15 cellular contexts compared by ENCODE assay signal in genomic region chr18:51168960-51169662, GRCh38. TPM values are rescaled to one million over a fixed set of nuclear protein-coding genes. Genes with fewer than 3 reads are reported as not detected.
A peak's percentile ranks its signal among the peaks of the same experiment; 100 is the strongest.
DNase-seq lines count a peak whose midpoint lies in the region; ATAC-seq and TF ChIP-seq lines count a peak whose summit lies in the region.
"Had no signal": no experiment of that assay in that cellular context is flagged by ENCODE, and none has a peak within 500 bp of the region (broad histone marks: within the 10 kb centered on the region; RNA-seq: fewer than 3 reads in every experiment).

No MANE protein-coding gene starts in this region.

- BruUV-seq in mammary epithelial cell (replicated peaks; lab: Mats Ljungman, UMichigan), result no TSS peak

- H3K9me3 ChIP-seq in naive thymus-derived CD4-positive, alpha-beta T cell (ENCODE audit: control insufficient read depth in 2 of 3, low read length in 3 of 3), result no peaks in the 10 kb centered on the region
- H3K9me3 ChIP-seq in mammary epithelial cell (replicated peaks; ENCODE audit: insufficient read depth, low read length) (no peaks in the 10 kb centered on the region), BE2C (no peaks in the 10 kb centered on the region)
- H3K9me3 ChIP-seq: uterus had no signal

- WGBS in mammary epithelial cell (ENCODE audit: low coverage, missing lambda C conversion rate), result 85% methylated on average over 6 of the region's 6 CpGs

- no peak for TF ChIP-seq CTCF in mammary epithelial cell (conservative IDR thresholded peaks at IDR 0.05 in 1 of 2, IDR thresholded peaks at IDR 0.05 in 1 of 2; ENCODE audit: extremely low read depth in 1 of 2, insufficient read depth in 1 of 2, low read depth in 1 of 2, low read length in 2 of 2)
- no peak for TF ChIP-seq CTCF in BE2C (IDR thresholded peaks at IDR 0.05; ENCODE audit: low read depth, low read length)

- H3K4me2 ChIP-seq in mammary epithelial cell (ENCODE audit: insufficient read depth, low read depth, low read length), result no peak overlapping the region

- no peaks in the 10 kb centered on the region for H3K4me1 ChIP-seq in naive thymus-derived CD4-positive, alpha-beta T cell (ENCODE audit: control insufficient read depth in 2 of 2, insufficient read depth in 2 of 2, low read length in 2 of 2)
- H3K4me1 ChIP-seq in mammary epithelial cell (ENCODE audit: insufficient read depth, low read length) (peaks cover 12% of the 10 kb centered on the region), BE2C (no peaks in the 10 kb centered on the region)
- H3K4me1 ChIP-seq: uterus had no signal

- peak overlapping the region; percentile 97 for H3K27ac Mint-ChIP-seq in activated T-cell treated with anti-CD3 and anti-CD28 coated beads, Interleukin-2, amount 50 U/mL, for 24 hours
- peak overlapping the region in 8 of 9 donors; percentile 14 to 86 (median 48) for H3K27ac Mint-ChIP-seq in naive thymus-derived CD4-positive, alpha-beta T cell

- CTCF ChIA-PET in naive thymus-derived CD4-positive, alpha-beta T cell (lab: Charles Lee), result interaction anchor here (0.7 kb wide), 1 partner anchor 281 kb away, joined by 5 read pairs; no protein-coding TSS in a partner anchor
- CTCF ChIA-PET in mammary epithelial cell (lab: Charles Lee; ENCODE audit: low non-redundant PET), result no interaction called here

- dilution Hi-C loops in mammary epithelial cell (cut with HindIII; ENCODE audit: low sequenced_read_pairs), result no loop called here

- H3K9me3 Mint-ChIP-seq in activated T-cell treated with anti-CD3 and anti-CD28 coated beads, Interleukin-2, amount 50 U/mL, for 24 hours, result peaks cover 3% of the 10 kb centered on the region
- H3K9me3 Mint-ChIP-seq in activated T-cell treated with anti-CD3 and anti-CD28 coated beads, Interleukin-2, amount 50 U/mL, for 4 hours, result no peaks in the 10 kb centered on the region
- H3K9me3 Mint-ChIP-seq in naive thymus-derived CD4-positive, alpha-beta T cell, result no peaks in the 10 kb centered on the region

- POLR2A ChIA-PET in naive thymus-derived CD4-positive, alpha-beta T cell (lab: Charles Lee), result interaction anchor here (1.0 to 1.5 kb wide), 2 partner anchors 15 to 27 kb away, joined by 4 to 6 read pairs; no protein-coding TSS in a partner anchor

- no peak overlapping the region for H3K27ac ChIP-seq in naive thymus-derived CD4-positive, alpha-beta T cell (ENCODE audit: low read depth, low read length)
- no peak overlapping the region for H3K27ac ChIP-seq in mammary epithelial cell (ENCODE audit: insufficient read depth, low read depth, low read length)
- H3K27ac ChIP-seq: brain microvascular endothelial cell, uterus had no signal

- no peaks in the 10 kb centered on the region for H4K20me1 ChIP-seq in mammary epithelial cell (ENCODE audit: insufficient read depth, low read length)

- peaks cover 70% of the 10 kb centered on the region for H3K4me1 Mint-ChIP-seq in activated T-cell treated with anti-CD3 and anti-CD28 coated beads, Interleukin-2, amount 50 U/mL, for 24 hours (ENCODE audit: low read depth)
- peaks cover 52% of the 10 kb centered on the region for H3K4me1 Mint-ChIP-seq in activated T-cell treated with anti-CD3 and anti-CD28 coated beads, Interleukin-2, amount 50 U/mL, for 4 hours (ENCODE audit: low read depth)
- H3K4me1 Mint-ChIP-seq in naive thymus-derived CD4-positive, alpha-beta T cell, result peaks cover 0 to 66% (median 29%) of the 10 kb centered on the region in 7 donors

- in situ Hi-C loops in mammary epithelial cell (cut with MboI; ENCODE audit: low sequenced_read_pairs in 2 of 2), result no loop called here

- H3K27me3 Mint-ChIP-seq in activated T-cell treated with anti-CD3 and anti-CD28 coated beads, Interleukin-2, amount 50 U/mL, for 24 hours, result no peaks in the 10 kb centered on the region
- no peaks in the 10 kb centered on the region for H3K27me3 Mint-ChIP-seq in activated T-cell treated with anti-CD3 and anti-CD28 coated beads, Interleukin-2, amount 50 U/mL, for 4 hours (ENCODE audit: low read depth)
- H3K27me3 Mint-ChIP-seq in naive thymus-derived CD4-positive, alpha-beta T cell, result no peaks in the 10 kb centered on the region

- peaks cover 34% of the 10 kb centered on the region for H3K36me3 Mint-ChIP-seq in activated T-cell treated with anti-CD3 and anti-CD28 coated beads, Interleukin-2, amount 50 U/mL, for 24 hours (ENCODE audit: low read depth)
- peaks cover 2% of the 10 kb centered on the region for H3K36me3 Mint-ChIP-seq in activated T-cell treated with anti-CD3 and anti-CD28 coated beads, Interleukin-2, amount 50 U/mL, for 4 hours (ENCODE audit: insufficient read depth)
- peaks cover 0 to 9% (median 6%) of the 10 kb centered on the region in 5 donors for H3K36me3 Mint-ChIP-seq in naive thymus-derived CD4-positive, alpha-beta T cell

- H3K4me3 ChIP-seq in naive thymus-derived CD4-positive, alpha-beta T cell (ENCODE audit: low read length), result no peak overlapping the region
- H3K4me3 ChIP-seq in mammary epithelial cell (replicated peaks in 1 of 3; ENCODE audit: insufficient read depth in 1 of 3, low read depth in 2 of 3, low read length in 3 of 3), result no peak overlapping the region
- H3K4me3 ChIP-seq in BE2C (ENCODE audit: low read depth, low read length), result no peak overlapping the region
- H3K4me3 ChIP-seq: uterus had no signal

- no peak for ATAC-seq in activated T-cell treated with anti-CD3 and anti-CD28 coated beads, Interleukin-2, amount 50 U/mL, for 4 hours
- peak; percentile 44 for ATAC-seq in GM21528 (IDR thresholded peaks at IDR 0.05; ENCODE audit: low FRiP score, unreplicated experiment)
- no peak for ATAC-seq in naive thymus-derived CD4-positive, alpha-beta T cell

- H3K79me2 ChIP-seq in mammary epithelial cell (ENCODE audit: insufficient read depth, low read length), result peaks cover 30% of the 10 kb centered on the region

- intact Hi-C loops in naive thymus-derived CD4-positive, alpha-beta T cell (cut with micrococcal nuclease), result loop anchor here in 1 of 2 donors (1.0 kb wide), 3 partner anchors 15 to 58 kb away; no protein-coding TSS in a partner anchor
- intact Hi-C loops in mammary epithelial cell (cut with micrococcal nuclease), result no loop called here

- no peak for DNase-seq in activated T-cell treated with anti-CD3 and anti-CD28 coated beads, Interleukin-2, amount 50 U/mL, for 24 hours
- DNase-seq in activated T-cell treated with anti-CD3 and anti-CD28 coated beads, Interleukin-2, amount 50 U/mL, for 4 hours, result no peak
- DNase-seq in OCI-M1 (lab: John Stamatoyannopoulos, UW), result peak; percentile 65
- no peak for DNase-seq in naive thymus-derived CD4-positive, alpha-beta T cell
- no peak for DNase-seq in cerebellar cortex (ENCODE audit: low spot score)
- DNase-seq in mammary epithelial cell, result no peak
- DNase-seq in BE2C, result no peak
- DNase-seq: activated T-cell treated with anti-CD3 and anti-CD28 coated beads for 4 hours; brain microvascular endothelial cell; effector CD8-positive, alpha-beta T cell; NCI-H1694 treated with DMSO at 0.1 percent for 48 hours; NCI-H774; Right ventricle myocardium superior; uterus had no signal

- peak overlapping the region; percentile 47 for H3K4me3 Mint-ChIP-seq in activated T-cell treated with anti-CD3 and anti-CD28 coated beads, Interleukin-2, amount 50 U/mL, for 24 hours
- H3K4me3 Mint-ChIP-seq in activated T-cell treated with anti-CD3 and anti-CD28 coated beads, Interleukin-2, amount 50 U/mL, for 4 hours, result no peak overlapping the region
- peak overlapping the region in 3 of 10 donors; percentile 23 to 59 (median 34) for H3K4me3 Mint-ChIP-seq in naive thymus-derived CD4-positive, alpha-beta T cell

- no peak overlapping the region for H2AFZ ChIP-seq in mammary epithelial cell (ENCODE audit: low read depth, low read length)

- H3K27me3 ChIP-seq in naive thymus-derived CD4-positive, alpha-beta T cell (ENCODE audit: control insufficient read depth in 2 of 2, insufficient read depth in 2 of 2, low read length in 2 of 2), result no peaks in the 10 kb centered on the region
- no peaks in the 10 kb centered on the region for H3K27me3 ChIP-seq in mammary epithelial cell (ENCODE audit: insufficient read depth, low read length)
- no peaks in the 10 kb centered on the region for H3K27me3 ChIP-seq in BE2C
- H3K27me3 ChIP-seq: brain microvascular endothelial cell, uterus had no signal

- no peak overlapping the region for H3K9ac ChIP-seq in mammary epithelial cell (ENCODE audit: insufficient read depth, low read length)

- H3K36me3 ChIP-seq in naive thymus-derived CD4-positive, alpha-beta T cell (ENCODE audit: control insufficient read depth in 2 of 3, insufficient read depth in 3 of 3, low read length in 3 of 3), result no peaks in the 10 kb centered on the region
- H3K36me3 ChIP-seq in mammary epithelial cell (ENCODE audit: insufficient read depth, low read length) (no peaks in the 10 kb centered on the region), BE2C (no peaks in the 10 kb centered on the region)
- H3K36me3 ChIP-seq: uterus had no signal

RNA-seq across cellular contexts. Expression of gene MEX3C, which starts 28.4 kb away (rescaled TPM):
- total RNA-seq in activated T-cell treated with anti-CD3 and anti-CD28 coated beads, Interleukin-2, amount 50 U/mL, for 4 hours, result 10 to 100 TPM; 67.4 to 89.2 (median 80.3) TPM
- total RNA-seq in naive thymus-derived CD4-positive, alpha-beta T cell, result 10 to 100 TPM; 47.1 to 68.8 (median 53.7) TPM
- polyA plus RNA-seq in naive thymus-derived CD4-positive, alpha-beta T cell, result 1 to 10 TPM; 4.3 to 4.8 TPM
- total RNA-seq in mammary epithelial cell, result 100 to 1,000 TPM in 1 of 2 donors, 10 to 100 TPM in 1; 79.1 to 102 TPM
- 57.7 TPM for polyA plus RNA-seq in mammary epithelial cell
- 187 TPM for polyA minus RNA-seq in mammary epithelial cell
- polyA plus RNA-seq in BE2C (2012; ENCODE audit: insufficient read depth, insufficient read length, low read depth), result 17.0 TPM
